Comparison of ENCODE assay signal across 17 cellular contexts in the genomic region with DNA sequence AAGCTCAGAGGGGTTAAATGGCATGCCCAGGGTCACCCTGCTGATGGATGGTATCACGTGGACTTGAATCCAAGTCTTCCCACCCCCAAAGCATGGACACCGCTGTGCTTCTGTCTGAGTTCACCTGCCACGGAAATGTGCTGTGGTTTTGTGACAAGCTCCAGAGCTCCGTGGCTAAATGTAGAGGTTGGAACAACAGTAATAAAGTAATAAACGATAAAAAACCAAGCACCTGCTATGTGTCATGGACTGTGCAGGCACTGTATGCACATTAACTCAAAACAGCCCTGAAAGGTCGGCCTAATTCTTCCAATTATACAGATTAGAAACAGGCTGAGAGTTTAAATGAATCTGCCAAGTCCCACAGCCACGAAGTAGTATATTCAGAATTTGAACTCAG.
A peak's percentile ranks its signal among the peaks of the same experiment; 100 is the strongest.
DNase-seq lines count a peak whose midpoint lies in the region; ATAC-seq and TF ChIP-seq lines count a peak whose summit lies in the region.
"Had no signal": no experiment of that assay in that cellular context is flagged by ENCODE, and none has a peak within 500 bp of the region (broad histone marks: within the 10 kb centered on the region; RNA-seq: fewer than 3 reads in every experiment).

No MANE protein-coding gene starts in this region.

- H3K18ac ChIP-seq in mesendoderm (ENCODE audit: low read length), result no peak overlapping the region

- no peak overlapping the region for H2AK5ac ChIP-seq in mesendoderm (ENCODE audit: low read length)

- no peak overlapping the region for H4K5ac ChIP-seq in mesendoderm (ENCODE audit: low read length)

- H3K36me3 ChIP-seq in BLaER1, result no peaks in the 10 kb centered on the region
- H3K36me3 ChIP-seq in Loucy (ENCODE audit: insufficient read depth, low read length), result no peaks in the 10 kb centered on the region
- H3K36me3 ChIP-seq in mucosa of descending colon (ENCODE audit: low read depth), result no peaks in the 10 kb centered on the region
- no peaks in the 10 kb centered on the region for H3K36me3 ChIP-seq in mesendoderm (ENCODE audit: control insufficient read depth, insufficient read depth, low read length)
- no peaks in the 10 kb centered on the region for H3K36me3 ChIP-seq in mammary epithelial cell (ENCODE audit: insufficient read depth, low read length)
- H3K36me3 ChIP-seq: HAP-1 had no signal

- DNase-seq in mucosa of descending colon, result peak in 1 of 3 donors; percentile 15
- no peak for DNase-seq in DMS153 treated with DMSO at 0.1 percent for 48 hours (lab: John Stamatoyannopoulos, UW; ENCODE audit: unreplicated experiment)
- DNase-seq in NCI-H526 (lab: John Stamatoyannopoulos, UW), result no peak
- no peak for DNase-seq in mesendoderm
- DNase-seq in mammary epithelial cell, result no peak
- DNase-seq: C1 segment of cervical spinal cord; Calu3; CD4-positive, alpha-beta memory T cell; COR-L47; DND-41; GOT3; HFFc6 had no signal

- TF ChIP-seq CTCF in Loucy (conservative IDR thresholded peaks at IDR 0.05; ENCODE audit: low read length), result no peak
- TF ChIP-seq CTCF in mucosa of descending colon (IDR thresholded peaks at IDR 0.05), result no peak
- TF ChIP-seq CTCF in mammary epithelial cell (conservative IDR thresholded peaks at IDR 0.05 in 1 of 2, IDR thresholded peaks at IDR 0.05 in 1 of 2; ENCODE audit: extremely low read depth in 1 of 2, insufficient read depth in 1 of 2, low read depth in 1 of 2, low read length in 2 of 2), result no peak

- H3K27me3 ChIP-seq in BLaER1 (no peaks in the 10 kb centered on the region), Loucy (ENCODE audit: insufficient read depth, low read length, poor library complexity, severe bottlenecking) (no peaks in the 10 kb centered on the region), mesendoderm (ENCODE audit: insufficient read depth, low read length, poor library complexity) (no peaks in the 10 kb centered on the region), mammary epithelial cell (ENCODE audit: insufficient read depth, low read length) (peaks cover 2% of the 10 kb centered on the region)

- H3K9ac ChIP-seq in BLaER1 (no peak overlapping the region), Loucy (ENCODE audit: low read depth, low read length, poor library complexity, severe bottlenecking) (no peak overlapping the region), mesendoderm (ENCODE audit: low read length) (no peak overlapping the region), mammary epithelial cell (ENCODE audit: insufficient read depth, low read length) (no peak overlapping the region)

- H3K9me3 ChIP-seq in BLaER1 (no peaks in the 10 kb centered on the region), Loucy (ENCODE audit: insufficient read depth, low read depth, low read length) (no peaks in the 10 kb centered on the region), mucosa of descending colon (no peaks in the 10 kb centered on the region), mammary epithelial cell (replicated peaks; ENCODE audit: insufficient read depth, low read length) (no peaks in the 10 kb centered on the region)
- H3K9me3 ChIP-seq: HAP-1 had no signal

- no peak overlapping the region for H3K56ac ChIP-seq in mesendoderm (ENCODE audit: low read length)

- intact Hi-C loops in mucosa of descending colon (cut with DNase I, micrococcal nuclease), result no loop called here
- intact Hi-C loops in mammary epithelial cell (cut with micrococcal nuclease), result loop anchor here (2.0 kb wide), 1 partner anchor 48 kb away; no protein-coding TSS in a partner anchor

- no TSS peak for BruUV-seq in mammary epithelial cell (replicated peaks; lab: Mats Ljungman, UMichigan)

- no peak overlapping the region for H2BK5ac ChIP-seq in mesendoderm (ENCODE audit: low read length)

- in situ Hi-C loops in mammary epithelial cell (cut with MboI; ENCODE audit: low sequenced_read_pairs in 2 of 2), result no loop called here

- no peaks in the 10 kb centered on the region for H3K9me2 ChIP-seq in Loucy (replicated peaks; ENCODE audit: low read depth, low read length)

- CTCF ChIA-PET in mammary epithelial cell (lab: Charles Lee; ENCODE audit: low non-redundant PET), result no interaction called here

- ATAC-seq in SK-N-SH treated with all-trans-retinoic acid at 6 μM for 48 hours (peak; percentile 41; the same call in 1 of the 3 replicates), mucosa of descending colon (peak; percentile 85)

- H2AFZ ChIP-seq in Loucy (ENCODE audit: low read length), result no peak overlapping the region
- no peak overlapping the region for H2AFZ ChIP-seq in mammary epithelial cell (ENCODE audit: low read depth, low read length)

- H3K79me2 ChIP-seq in Loucy (ENCODE audit: insufficient read depth, low read length) (no peaks in the 10 kb centered on the region), mesendoderm (ENCODE audit: control insufficient read depth, insufficient read depth, low read length) (no peaks in the 10 kb centered on the region), mammary epithelial cell (ENCODE audit: insufficient read depth, low read length) (no peaks in the 10 kb centered on the region)

- H3K4me3 ChIP-seq in BLaER1 (no peak overlapping the region), Loucy (ENCODE audit: low read length, poor library complexity, severe bottlenecking) (no peak overlapping the region), mucosa of descending colon (no peak overlapping the region), mesendoderm (ENCODE audit: low read length) (no peak overlapping the region), mammary epithelial cell (replicated peaks in 1 of 3; ENCODE audit: insufficient read depth in 1 of 3, low read depth in 2 of 3, low read length in 3 of 3) (no peak overlapping the region)
- H3K4me3 ChIP-seq: HAP-1 had no signal

- H3K4me1 ChIP-seq in BLaER1 (peaks cover 32% of the 10 kb centered on the region), Loucy (ENCODE audit: insufficient read depth, low read length, poor library complexity, severe bottlenecking) (peaks cover 12% of the 10 kb centered on the region), mucosa of descending colon (ENCODE audit: low read depth) (no peaks in the 10 kb centered on the region), mesendoderm (ENCODE audit: control insufficient read depth, low read depth, low read length) (peaks cover 10% of the 10 kb centered on the region), mammary epithelial cell (ENCODE audit: insufficient read depth, low read length) (no peaks in the 10 kb centered on the region)
- H3K4me1 ChIP-seq: HAP-1 had no signal

- dilution Hi-C loops in mammary epithelial cell (cut with HindIII; ENCODE audit: low sequenced_read_pairs), result loop anchor here (5.0 kb wide), 1 partner anchor 193 kb away; no protein-coding TSS in a partner anchor

- H3K27ac ChIP-seq in BLaER1 (no peak overlapping the region), mesendoderm (ENCODE audit: low read depth, low read length) (no peak overlapping the region), mammary epithelial cell (ENCODE audit: insufficient read depth, low read depth, low read length) (no peak overlapping the region)
- H3K27ac ChIP-seq: 22Rv1 had no signal

- H2BK120ac ChIP-seq in mesendoderm (ENCODE audit: low read depth, low read length), result no peak overlapping the region

- no CpG with 5 or more reads among the region's 7 CpGs for WGBS in mesendoderm (ENCODE audit: extremely low coverage, insufficient coverage, low lambda C conversion rate)
- 55% methylated on average over 7 of the region's 7 CpGs for WGBS in mammary epithelial cell (ENCODE audit: low coverage, missing lambda C conversion rate)

- H3K23ac ChIP-seq in mesendoderm (ENCODE audit: low read length), result no peak overlapping the region

- H4K20me1 ChIP-seq in BLaER1, result no peaks in the 10 kb centered on the region
- H4K20me1 ChIP-seq in Loucy (ENCODE audit: insufficient read depth, low read length, poor library complexity, severe bottlenecking), result no peaks in the 10 kb centered on the region
- no peaks in the 10 kb centered on the region for H4K20me1 ChIP-seq in mammary epithelial cell (ENCODE audit: insufficient read depth, low read length)

- H3K79me1 ChIP-seq in mesendoderm (ENCODE audit: low read length), result no peaks in the 10 kb centered on the region

- no peak overlapping the region for H2BK15ac ChIP-seq in mesendoderm (replicated peaks; ENCODE audit: low read depth)

- H3F3A ChIP-seq in Loucy (ENCODE audit: low read depth), result no peaks in the 10 kb centered on the region

- no peak overlapping the region for H3K4ac ChIP-seq in mesendoderm (ENCODE audit: low read depth, low read length)

- no peak overlapping the region for H4K8ac ChIP-seq in mesendoderm (ENCODE audit: low read depth, low read length)

- H3K4me2 ChIP-seq in BLaER1 (peak overlapping the region; percentile 46), Loucy (ENCODE audit: low read depth, low read length, poor library complexity, severe bottlenecking) (peak overlapping the region; percentile 20), mesendoderm (ENCODE audit: low read length) (no peak overlapping the region), mammary epithelial cell (ENCODE audit: insufficient read depth, low read depth, low read length) (no peak overlapping the region)

TF ChIP-seq in SK-N-SH treated with all-trans-retinoic acid at 6 μM for 48 hours, 23 proteins besides CTCF, POLR2A, EP300 and RAD21:
- peak; percentile 70; the same call in 1 of the 2 replicates for TF ChIP-seq TCF4 (CRISPR knock-in tag; IDR thresholded peaks at IDR 0.05; ENCODE audit: borderline replicate concordance)
- no peak for TF ChIP-seq ESRRG (CRISPR knock-in tag; IDR thresholded peaks at IDR 0.05)

Comparison
In these comparisons a context has a peak if more than half of its experiments do, and no peak if none do; other contexts are left out.
1. H3K4me2 ChIP-seq: peak in BLaER1 (single experiment) and Loucy (single experiment); none in mesendoderm (single experiment) and mammary epithelial cell (single experiment).